9 cellular contexts compared by ENCODE assay signal in genomic region chr1:41537788-41538351, GRCh38. TPM values are rescaled to one million over a fixed set of nuclear protein-coding genes. Genes with fewer than 3 reads are reported as not detected.
A peak's percentile ranks its signal among the peaks of the same experiment; 100 is the strongest.
DNase-seq lines count a peak whose midpoint lies in the region; ATAC-seq and TF ChIP-seq lines count a peak whose summit lies in the region.
"Had no signal": no experiment of that assay in that cellular context is flagged by ENCODE, and none has a peak within 500 bp of the region (broad histone marks: within the 10 kb centered on the region; RNA-seq: fewer than 3 reads in every experiment).

No MANE protein-coding gene starts in this region.

- TF ChIP-seq CTCF in fibroblast of the aortic adventitia (IDR thresholded peaks at IDR 0.05; ENCODE audit: insufficient read depth, low read length) (no peak), progenitor cell of endocrine pancreas (IDR thresholded peaks at IDR 0.05; ENCODE audit: unreplicated experiment) (no peak)

- no peaks in the 10 kb centered on the region for H3K4me1 Mint-ChIP-seq in progenitor cell of endocrine pancreas (ENCODE audit: low read depth)

- H3K27ac Mint-ChIP-seq in progenitor cell of endocrine pancreas, result no peak overlapping the region
- H3K27ac Mint-ChIP-seq: natural killer cell treated with Interleukin-12 subunit alpha and Interleukin-12 subunit beta and Interleukin-15 and Interleukin-18, amount 100 ng/mL, for 72 hours had no signal

- H3K4me3 ChIP-seq in fibroblast of the aortic adventitia (ENCODE audit: low read depth, low read length), result no peak overlapping the region
- H3K4me3 ChIP-seq in skeletal muscle cell (ENCODE audit: low read depth, low read length), result no peak overlapping the region

- peaks cover 48% of the 10 kb centered on the region for H3K27me3 Mint-ChIP-seq in progenitor cell of endocrine pancreas
- H3K27me3 Mint-ChIP-seq: natural killer cell treated with Interleukin-12 subunit alpha and Interleukin-12 subunit beta and Interleukin-15 and Interleukin-18, amount 100 ng/mL, for 72 hours had no signal

- H3K36me3 Mint-ChIP-seq in progenitor cell of endocrine pancreas (ENCODE audit: insufficient read depth), result no peaks in the 10 kb centered on the region

- no peak overlapping the region for H3K4me3 Mint-ChIP-seq in progenitor cell of endocrine pancreas (ENCODE audit: low read depth)
- H3K4me3 Mint-ChIP-seq: natural killer cell treated with Interleukin-12 subunit alpha and Interleukin-12 subunit beta and Interleukin-15 and Interleukin-18, amount 100 ng/mL, for 72 hours had no signal

- DNase-seq in HCEC 1CT (peak; percentile 61), NCI-H748 treated with DMSO at 0.1 percent for 48 hours (lab: John Stamatoyannopoulos, UW) (peak; percentile 91), fibroblast of the aortic adventitia (ENCODE audit: low read depth) (peak; percentile 87), skeletal muscle cell (ENCODE audit: low read depth) (peak; percentile 78), ecto neural progenitor cell (ENCODE audit: low spot score) (no peak), progenitor cell of endocrine pancreas (ENCODE audit: low spot score, unreplicated experiment) (no peak)

- no peak for ATAC-seq in GM18909 (IDR thresholded peaks at IDR 0.05; ENCODE audit: poor library complexity, unreplicated experiment)
- no peak for ATAC-seq in GM18517 (IDR thresholded peaks at IDR 0.05; ENCODE audit: unreplicated experiment)
- ATAC-seq: natural killer cell treated with Interleukin-12 subunit alpha and Interleukin-12 subunit beta and Interleukin-15 and Interleukin-18, amount 100 ng/mL, for 72 hours had no signal

- no peaks in the 10 kb centered on the region for H3K9me3 Mint-ChIP-seq in progenitor cell of endocrine pancreas (ENCODE audit: low read depth)
- H3K9me3 Mint-ChIP-seq: natural killer cell treated with Interleukin-12 subunit alpha and Interleukin-12 subunit beta and Interleukin-15 and Interleukin-18, amount 100 ng/mL, for 72 hours had no signal

RNA-seq across cellular contexts. Expression of gene EDN2, which starts 53.4 kb away (rescaled TPM):
- total RNA-seq in fibroblast of the aortic adventitia (ENCODE audit: low replicate concordance) (not detected in 2 replicates), progenitor cell of endocrine pancreas (not detected in 2 replicates)
- total RNA-seq: natural killer cell treated with Interleukin-12 subunit alpha and Interleukin-12 subunit beta and Interleukin-15 and Interleukin-18, amount 100 ng/mL, for 72 hours had no signal

Comparison
In these comparisons a context has a peak if more than half of its experiments do, and no peak if none do; other contexts are left out.
1. DNase-seq: peak in HCEC 1CT (single experiment), NCI-H748 treated with DMSO at 0.1 percent for 48 hours (single experiment), fibroblast of the aortic adventitia (single experiment) and skeletal muscle cell (single experiment); none in ecto neural progenitor cell (single experiment) and progenitor cell of endocrine pancreas (single experiment).